ENCODE assay signal across 8 cellular contexts in the genomic region with DNA sequence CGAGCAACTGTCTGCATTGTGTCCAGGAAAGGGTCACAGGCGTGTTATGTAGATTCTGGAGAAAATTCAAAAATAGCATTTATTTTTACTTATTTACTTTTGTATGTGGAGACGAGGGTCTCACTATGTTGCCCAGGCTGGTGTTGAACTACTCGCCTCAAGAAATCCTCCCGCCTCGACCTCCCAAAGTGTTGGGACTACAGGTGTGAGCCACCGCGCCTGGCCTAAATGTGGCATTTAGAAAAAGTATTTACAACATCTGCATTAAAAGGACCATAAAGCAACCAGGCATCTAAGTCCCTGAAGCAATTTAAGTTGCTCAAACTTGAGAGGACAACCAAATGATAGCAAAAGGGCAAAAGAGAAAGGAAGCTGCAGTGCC. TPM values are rescaled to one million over a fixed set of nuclear protein-coding genes. Genes with fewer than 3 reads are reported as not detected.
DNase-seq lines count a peak whose midpoint lies in the region; ATAC-seq and TF ChIP-seq lines count a peak whose summit lies in the region.

No MANE protein-coding gene starts in this region.

- intact Hi-C loops in heart right ventricle (cut with DNase I) (loop anchor here in 7 of 10 donors (2.0 to 10.0 kb wide), 8 partner anchors 107 to 283 kb away; a partner anchor contains a TSS), Right ventricle myocardium superior (cut with DNase I) (loop anchor here (5.0 kb wide), 1 partner anchor 230 kb away; a partner anchor contains a TSS), breast epithelium (cut with DNase I; ENCODE audit: low total_unique reads) (no loop called here), aorta (cut with DNase I) (loop anchor here (1.0 to 10.0 kb wide), 6 partner anchors 11 to 283 kb away; a partner anchor contains a TSS)

- H3K4me1 Mint-ChIP-seq in mesothelial cell of epicardium, result peaks cover 29% of the 10 kb centered on the region

- TF ChIP-seq CTCF in heart right ventricle (IDR thresholded peaks at IDR 0.05) (no peak), breast epithelium (IDR thresholded peaks at IDR 0.05) (no peak), mesothelial cell of epicardium (IDR thresholded peaks at IDR 0.05; ENCODE audit: unreplicated experiment) (no peak), GM10266 (IDR thresholded peaks at IDR 0.05; ENCODE audit: control insufficient read depth, insufficient read depth, low read depth, missing control alignments) (no peak)

- H3K4me1 ChIP-seq in heart right ventricle (peaks cover 6 to 34% (median 27%) of the 10 kb centered on the region in 9 donors), breast epithelium (peaks cover 6 to 16% of the 10 kb centered on the region in 2 donors), aorta (ENCODE audit: control insufficient read depth in 1 of 2, insufficient read depth in 2 of 2, low read length in 2 of 2) (no peaks in the 10 kb centered on the region)

- 53 to 58% methylated on average over 8 of the region's 8 CpGs for WGBS in heart right ventricle, 2 donors
- 35 to 43% methylated on average over 8 of the region's 8 CpGs for WGBS in aorta, 2 donors

- peak overlapping the region; percentile 97 for H3K4me3 Mint-ChIP-seq in mesothelial cell of epicardium

- no peaks in the 10 kb centered on the region for H3K27me3 Mint-ChIP-seq in mesothelial cell of epicardium (ENCODE audit: low read depth)

- H3K9me3 Mint-ChIP-seq in mesothelial cell of epicardium, result peaks cover 5% of the 10 kb centered on the region

- H3K36me3 Mint-ChIP-seq in mesothelial cell of epicardium, result peaks cover 21% of the 10 kb centered on the region

- H3K4me3 ChIP-seq in heart right ventricle (peak overlapping the region; percentile 69 to 99 (median 90)), breast epithelium (peak overlapping the region; percentile 80 to 99 (median 91)), aorta (ENCODE audit: low read length in 2 of 2) (peak overlapping the region; percentile 28 to 70)

- DNase-seq in heart right ventricle (no peak), Right ventricle myocardium superior (no peak), breast epithelium (ENCODE audit: low spot score in 2 of 2) (no peak), mesothelial cell of epicardium (ENCODE audit: low spot score in 2 of 2, unreplicated experiment in 2 of 2) (no peak), aorta (no peak), CD1c-positive myeloid dendritic cell (ENCODE audit: extremely low spot score) (no peak), GM10266 (ENCODE audit: extremely low spot score) (no peak), iPS-NIHi7 (ENCODE audit: extremely low spot score) (no peak)

- peak overlapping the region; percentile 99 for H3K27ac Mint-ChIP-seq in mesothelial cell of epicardium

- H3K9me3 ChIP-seq in heart right ventricle (no peaks in the 10 kb centered on the region), breast epithelium (no peaks in the 10 kb centered on the region), aorta (ENCODE audit: control insufficient read depth, low read length) (no peaks in the 10 kb centered on the region)

- peaks cover 0 to 53% (median 26%) of the 10 kb centered on the region in 9 donors for H3K36me3 ChIP-seq in heart right ventricle
- no peaks in the 10 kb centered on the region for H3K36me3 ChIP-seq in breast epithelium
- peaks cover 2 to 3% of the 10 kb centered on the region in 2 donors for H3K36me3 ChIP-seq in aorta (ENCODE audit: control insufficient read depth in 1 of 2, insufficient read depth in 2 of 2, low read length in 1 of 2)

- no peak for TF ChIP-seq POLR2A in breast epithelium (IDR thresholded peaks at IDR 0.05)

- peak in 1 of 8 donors; percentile 10 for ATAC-seq in heart right ventricle
- no peak for ATAC-seq in Right ventricle myocardium superior (ENCODE audit: poor library complexity)
- ATAC-seq in aorta (ENCODE audit: low FRiP score), result no peak

- H3K27me3 ChIP-seq in heart right ventricle (no peaks in the 10 kb centered on the region), breast epithelium (no peaks in the 10 kb centered on the region), aorta (ENCODE audit: control insufficient read depth in 1 of 2, insufficient read depth in 2 of 2, low read length in 1 of 2) (no peaks in the 10 kb centered on the region)

- H3K27ac ChIP-seq in heart right ventricle, result peak overlapping the region; percentile 81 to 97 (median 96)
- peak overlapping the region; percentile 94 to 98 for H3K27ac ChIP-seq in breast epithelium
- H3K27ac ChIP-seq in aorta (ENCODE audit: low read depth in 1 of 2, low read length in 2 of 2), result peak overlapping the region; percentile 10 to 66

RNA-seq across cellular contexts. Expression of a gene that starts 0.6 kb away (rescaled TPM):
- total RNA-seq in heart right ventricle (1 to 10 TPM; 1.8 to 7.4 (median 2.8) TPM), Right ventricle myocardium superior (2.4 TPM), breast epithelium (10 to 100 TPM in 2 of 3 donors, 1 to 10 TPM in 1; 6.6 to 12.7 (median 11.5) TPM), mesothelial cell of epicardium (8.3 to 10.1 TPM (median 8.7 TPM) in 3 replicates), aorta (10 to 100 TPM in 1 of 2 donors, 1 to 10 TPM in 1; 9.4 to 18.7 TPM)
- polyA plus RNA-seq in heart right ventricle (1 to 10 TPM in 1 of 2 donors, under 1 TPM in 1; 0.33 to 3.2 TPM), aorta (1 to 10 TPM; 3.4 to 8.4 TPM)

RNA-seq across cellular contexts. Expression of a gene that starts 0.8 kb away (rescaled TPM):
- total RNA-seq in heart right ventricle, result 100 to 1,000 TPM; 317 to 560 (median 381) TPM
- polyA plus RNA-seq in heart right ventricle, result 1,000 to 10,000 TPM; 1,911 to 2,131 TPM
- total RNA-seq in Right ventricle myocardium superior, result 549 TPM
- total RNA-seq in breast epithelium, result 1,000 to 10,000 TPM in 2 of 3 donors, 100 to 1,000 TPM in 1; 907 to 1,119 (median 1,000) TPM
- total RNA-seq in mesothelial cell of epicardium, result 923 to 980 TPM (median 964 TPM) in 3 replicates
- 100 to 1,000 TPM; 623 to 776 TPM for total RNA-seq in aorta
- 1,000 to 10,000 TPM; 2,339 to 4,548 TPM for polyA plus RNA-seq in aorta

Comparison
In these comparisons a context has a peak if more than half of its experiments do, and no peak if none do; other contexts are left out.
1. H3K27ac ChIP-seq: peak in every context shown above with its lines; median percentile 96 in breast epithelium; 96 in heart right ventricle; 38 in aorta.